8 cellular contexts compared by ENCODE assay signal in genomic region chr7:867001-867405, GRCh38. TPM values are rescaled to one million over a fixed set of nuclear protein-coding genes. Genes with fewer than 3 reads are reported as not detected.
DNase-seq lines count a peak whose midpoint lies in the region; ATAC-seq and TF ChIP-seq lines count a peak whose summit lies in the region.
"Had no signal": no experiment of that assay in that cellular context is flagged by ENCODE, and none has a peak within 500 bp of the region (broad histone marks: within the 10 kb centered on the region; RNA-seq: fewer than 3 reads in every experiment).

No MANE protein-coding gene starts in this region.

- no peak overlapping the region for H3K4me3 ChIP-seq in upper lobe of right lung

- ATAC-seq in upper lobe of right lung: peak; percentile 58
- no peak for ATAC-seq in activated CD4-positive, CD25-positive, alpha-beta regulatory T cell treated with anti-CD3 and anti-CD28 coated beads, Interleukin-2, amount 50 U/mL, for 24 hours

- peaks cover 14% of the 10 kb centered on the region for H3K4me1 Mint-ChIP-seq in activated T-cell treated with anti-CD3 and anti-CD28 coated beads, Interleukin-2, amount 50 U/mL, for 24 hours (ENCODE audit: low read depth)

- H3K4me3 Mint-ChIP-seq in activated T-cell treated with anti-CD3 and anti-CD28 coated beads, Interleukin-2, amount 50 U/mL, for 24 hours: no peak overlapping the region

- H3K36me3 Mint-ChIP-seq in activated T-cell treated with anti-CD3 and anti-CD28 coated beads, Interleukin-2, amount 50 U/mL, for 24 hours (ENCODE audit: low read depth): peaks cover 79% of the 10 kb centered on the region

- H3K9me3 ChIP-seq in upper lobe of right lung: no peaks in the 10 kb centered on the region

- peaks cover 12% of the 10 kb centered on the region for H3K4me1 ChIP-seq in upper lobe of right lung

- no peaks in the 10 kb centered on the region for H3K27me3 ChIP-seq in upper lobe of right lung

- DNase-seq in NCI-H460 (ENCODE audit: extremely low read depth, low read depth) (peak; percentile 93), epithelial cell of prostate (ENCODE audit: low read depth, low spot score) (no peak), mucosa of gallbladder (ENCODE audit: low spot score) (peak; percentile 85), upper lobe of right lung (no peak), RPMI8226 (no peak)
- no peak for DNase-seq in activated T-cell treated with anti-CD3 and anti-CD28 coated beads, Interleukin-2, amount 50 U/mL, for 24 hours
- DNase-seq: activated effector memory CD4-positive, alpha-beta T cell treated with anti-CD3 and anti-CD28 coated beads, Interleukin-2, amount 50 U/mL, for 16 hours had no signal

- peaks cover 76% of the 10 kb centered on the region for H3K36me3 ChIP-seq in upper lobe of right lung

- intact Hi-C loops in upper lobe of right lung (cut with DNase I): no loop called here

- TF ChIP-seq CTCF in upper lobe of right lung (IDR thresholded peaks at IDR 0.05): no peak

- H3K9me3 Mint-ChIP-seq in activated T-cell treated with anti-CD3 and anti-CD28 coated beads, Interleukin-2, amount 50 U/mL, for 24 hours: no peaks in the 10 kb centered on the region

- no peak overlapping the region for H3K27ac Mint-ChIP-seq in activated T-cell treated with anti-CD3 and anti-CD28 coated beads, Interleukin-2, amount 50 U/mL, for 24 hours

- H3K27ac ChIP-seq in epithelial cell of prostate (peak overlapping the region; percentile 55), upper lobe of right lung (peak overlapping the region; percentile 74)

- no peaks in the 10 kb centered on the region for H3K27me3 Mint-ChIP-seq in activated T-cell treated with anti-CD3 and anti-CD28 coated beads, Interleukin-2, amount 50 U/mL, for 24 hours

RNA-seq across cellular contexts. Expression of gene GET4, which starts 9.4 kb away (rescaled TPM):
- 24.1 and 25.9 TPM in 2 replicates for total RNA-seq in NCI-H460 (2014; rRNA removed; shearing (Covaris generic))
- polyA plus RNA-seq in NCI-H460 (2014; cell fraction: nucleus; rRNA removed): 60.5 and 79.9 TPM in 2 replicates
- total RNA-seq in mucosa of gallbladder (37.5 TPM), upper lobe of right lung (35.1 TPM)

RNA-seq across cellular contexts. Expression of gene SUN1, which starts 34.7 kb away (rescaled TPM):
- total RNA-seq in NCI-H460 (2014; rRNA removed; shearing (Covaris generic)): 70.7 and 78.1 TPM in 2 replicates
- 141 and 253 TPM in 2 replicates for polyA plus RNA-seq in NCI-H460 (2014; cell fraction: nucleus; rRNA removed)
- 126 TPM for total RNA-seq in mucosa of gallbladder
- total RNA-seq in upper lobe of right lung: 127 TPM

Comparison
In these comparisons a context has a peak if more than half of its experiments do, and no peak if none do; other contexts are left out.
1. DNase-seq: peak in NCI-H460 (single experiment) and mucosa of gallbladder (single experiment); none in epithelial cell of prostate (single experiment), upper lobe of right lung (single experiment), activated T-cell treated with anti-CD3 and anti-CD28 coated beads, Interleukin-2, amount 50 U/mL, for 24 hours (single experiment) and RPMI8226 (single experiment).